ENCODE assay signal across 12 cellular contexts in genomic region chr13:22235285-22235949, GRCh38.
A peak's percentile ranks its signal among the peaks of the same experiment; 100 is the strongest.
DNase-seq lines count a peak whose midpoint lies in the region; ATAC-seq and TF ChIP-seq lines count a peak whose summit lies in the region.
"Had no signal": no experiment of that assay in that cellular context is flagged by ENCODE, and none has a peak within 500 bp of the region (broad histone marks: within the 10 kb centered on the region; RNA-seq: fewer than 3 reads in every experiment).

No MANE protein-coding gene starts in this region.

- DNase-seq in GM10248 (ENCODE audit: extremely low spot score) (peak; percentile 34), left lobe of liver (ENCODE audit: low spot score) (no peak), ureter (ENCODE audit: low spot score) (no peak), prostate gland (ENCODE audit: low spot score) (no peak), HPDE6-E6E7 (ENCODE audit: extremely low spot score) (no peak)
- DNase-seq: DMS 273 treated with DMSO at 0.1 percent for 48 hours; MV-4-11; NK-92 treated with Interleukin-12 subunit alpha and Interleukin-12 subunit beta, amount 100 ng/mL, for 24 hours had no signal

- no peaks in the 10 kb centered on the region for H3K9me3 Mint-ChIP-seq in activated T-helper 17 cell treated with anti-CD3 and anti-CD28 coated beads, Interleukin-2, amount 50 U/mL, for 72 hours
- no peaks in the 10 kb centered on the region for H3K9me3 Mint-ChIP-seq in nephron

- ATAC-seq in HG02623 (IDR thresholded peaks at IDR 0.05; ENCODE audit: unreplicated experiment) (peak; percentile 43), left lobe of liver (no peak)
- ATAC-seq in activated T-helper 17 cell treated with anti-CD3 and anti-CD28 coated beads, Interleukin-2, amount 50 U/mL, for 72 hours (replicated peaks): peak; percentile 82

- no peaks in the 10 kb centered on the region for H3K36me3 Mint-ChIP-seq in activated T-helper 17 cell treated with anti-CD3 and anti-CD28 coated beads, Interleukin-2, amount 50 U/mL, for 72 hours (ENCODE audit: low read depth)
- H3K36me3 Mint-ChIP-seq in nephron (ENCODE audit: low read depth): no peaks in the 10 kb centered on the region

- H3K27me3 Mint-ChIP-seq in activated T-helper 17 cell treated with anti-CD3 and anti-CD28 coated beads, Interleukin-2, amount 50 U/mL, for 72 hours: no peaks in the 10 kb centered on the region
- H3K27me3 Mint-ChIP-seq in nephron (ENCODE audit: low read depth): peaks cover 6% of the 10 kb centered on the region

- POLR2A ChIA-PET in GM10248 (lab: Yijun Ruan, JAX): no interaction called here

- TF ChIP-seq CTCF in GM10248 (IDR thresholded peaks at IDR 0.05; ENCODE audit: control extremely low read depth, extremely low read depth, low read depth, missing control alignments) (no peak), nephron (IDR thresholded peaks at IDR 0.05; ENCODE audit: unreplicated experiment in 3 of 3) (no peak), prostate gland (IDR thresholded peaks at IDR 0.05) (no peak)

- H3K27me3 ChIP-seq in prostate gland (replicated peaks; ENCODE audit: insufficient read depth): peaks cover 2% of the 10 kb centered on the region

- intact Hi-C loops in prostate gland (cut with DNase I): no loop called here

- no peaks in the 10 kb centered on the region for H3K36me3 ChIP-seq in prostate gland
- H3K36me3 ChIP-seq: HAP-1 had no signal

- no peak overlapping the region for H3K27ac ChIP-seq in prostate gland

- H3K4me1 ChIP-seq in prostate gland (replicated peaks): no peaks in the 10 kb centered on the region
- H3K4me1 ChIP-seq: HAP-1 had no signal

- CTCF ChIA-PET in GM10248 (lab: Yijun Ruan, JAX): no interaction called here

- no peak overlapping the region for H3K4me3 Mint-ChIP-seq in activated T-helper 17 cell treated with anti-CD3 and anti-CD28 coated beads, Interleukin-2, amount 50 U/mL, for 72 hours
- no peak overlapping the region for H3K4me3 Mint-ChIP-seq in nephron

- no peak for TF ChIP-seq POLR2A in prostate gland (IDR thresholded peaks at IDR 0.05)

- WGBS in prostate gland: 26% methylated on average over 2 of the region's 2 CpGs

- H3K4me3 ChIP-seq in prostate gland: no peak overlapping the region
- H3K4me3 ChIP-seq: HAP-1 had no signal

- peaks cover 10% of the 10 kb centered on the region for H3K4me1 Mint-ChIP-seq in activated T-helper 17 cell treated with anti-CD3 and anti-CD28 coated beads, Interleukin-2, amount 50 U/mL, for 72 hours
- peaks cover 27% of the 10 kb centered on the region for H3K4me1 Mint-ChIP-seq in nephron

- no peak overlapping the region for H3K27ac Mint-ChIP-seq in activated T-helper 17 cell treated with anti-CD3 and anti-CD28 coated beads, Interleukin-2, amount 50 U/mL, for 72 hours
- peak overlapping the region; percentile 59 to 86 (median 84) for H3K27ac Mint-ChIP-seq in nephron

- no peaks in the 10 kb centered on the region for H3K9me3 ChIP-seq in prostate gland
- H3K9me3 ChIP-seq: HAP-1 had no signal
